23 cellular contexts compared by ENCODE assay signal in the genomic region with DNA sequence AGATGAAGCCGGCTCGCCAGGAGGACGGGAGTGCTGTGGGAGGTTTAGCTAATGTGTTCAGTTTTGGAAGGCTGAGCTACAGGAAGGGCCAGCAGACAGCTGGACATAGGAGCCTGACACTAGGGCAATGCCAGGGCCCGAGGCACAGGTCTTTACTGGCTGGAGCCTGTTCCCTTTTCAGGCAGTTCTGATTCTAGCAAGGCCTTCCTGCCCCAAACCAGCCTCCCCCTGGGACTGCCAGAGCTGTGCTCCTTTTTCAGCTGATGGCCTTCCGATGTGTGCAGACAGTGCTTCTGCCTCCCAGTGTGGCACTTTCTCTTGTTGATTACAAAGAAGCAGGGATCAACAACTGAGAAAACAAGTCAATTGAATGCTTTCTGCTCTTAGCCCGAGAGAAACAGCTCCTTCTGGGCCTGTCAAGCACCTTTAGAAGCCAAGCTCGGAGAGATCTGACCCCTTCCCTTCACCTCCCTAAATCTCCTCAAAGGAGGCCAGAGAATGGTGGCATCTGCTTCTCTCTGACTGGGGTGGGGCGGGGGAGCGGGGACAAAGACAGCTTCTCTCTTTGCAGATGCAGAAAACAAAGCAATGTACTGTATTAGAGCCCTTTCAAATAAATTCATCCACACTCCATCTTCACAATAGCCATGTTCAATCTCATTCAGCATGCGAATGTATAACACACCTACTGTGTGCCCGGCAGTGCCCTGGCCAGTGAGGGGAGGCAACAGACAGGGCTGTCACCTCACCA.
A peak's percentile ranks its signal among the peaks of the same experiment; 100 is the strongest.
DNase-seq lines count a peak whose midpoint lies in the region; ATAC-seq and TF ChIP-seq lines count a peak whose summit lies in the region.
"Had no signal": no experiment of that assay in that cellular context is flagged by ENCODE, and none has a peak within 500 bp of the region (broad histone marks: within the 10 kb centered on the region; RNA-seq: fewer than 3 reads in every experiment).

No MANE protein-coding gene starts in this region.

- H3K27me3 ChIP-seq in uterus, result no peaks in the 10 kb centered on the region
- H3K27me3 ChIP-seq: breast epithelium, gastrocnemius medialis, testis had no signal

- no peaks in the 10 kb centered on the region for H3K36me3 Mint-ChIP-seq in activated naive CD8-positive, alpha-beta T cell treated with anti-CD3 and anti-CD28 coated beads, Interleukin-2, amount 50 U/mL, for 24 hours (ENCODE audit: low read depth)
- H3K36me3 Mint-ChIP-seq: activated CD4-positive, alpha-beta memory T cell treated with anti-CD3 and anti-CD28 coated beads for 36 hours; activated naive CD4-positive, alpha-beta T cell treated with anti-CD3 and anti-CD28 coated beads, Interleukin-2, amount 10 ng/mL, durations not matched to agents 7 days and 5 days; immature natural killer cell; stimulated activated memory B cell treated with anti-CD40 and anti-IgM and Interleukin-4, amounts not matched to agents 10 μg/mL and 1 μg/mL and 100 μg/mL, for 72 hours had no signal

- H3K27ac ChIP-seq in caudate nucleus (ENCODE audit: low read depth, low read length) (peak overlapping the region; percentile 77), substantia nigra (ENCODE audit: low read depth, low read length, poor library complexity, severe bottlenecking) (peak overlapping the region; percentile 75), uterus (no peak overlapping the region)
- H3K27ac ChIP-seq: breast epithelium, C4-2B, gastrocnemius medialis, KMS-11, testis had no signal

- H3K4me1 Mint-ChIP-seq in activated naive CD8-positive, alpha-beta T cell treated with anti-CD3 and anti-CD28 coated beads, Interleukin-2, amount 50 U/mL, for 24 hours, result peaks cover 32% of the 10 kb centered on the region

- peak; percentile 43 for DNase-seq in COLO829 (ENCODE audit: low spot score)
- peak in 50 of 61 donors; percentile 14 to 83 (median 54) for DNase-seq in caudate nucleus (lab: John Stamatoyannopoulos, UW)
- DNase-seq in midbrain (lab: John Stamatoyannopoulos, UW), result peak; percentile 59
- peak in 47 of 49 donors; percentile 10 to 88 (median 56) for DNase-seq in substantia nigra (lab: John Stamatoyannopoulos, UW)
- DNase-seq in activated naive CD8-positive, alpha-beta T cell treated with anti-CD3 and anti-CD28 coated beads, Interleukin-2, amount 50 U/mL, for 24 hours, result no peak
- no peak for DNase-seq in uterus
- DNase-seq: activated CD4-positive, alpha-beta memory T cell treated with anti-CD3 and anti-CD28 coated beads for 36 hours; activated CD4-positive, alpha-beta T cell treated with anti-CD3 and anti-CD28 coated beads for 1 hour; activated naive CD4-positive, alpha-beta T cell treated with anti-CD3 and anti-CD28 coated beads, Interleukin-2, amount 10 ng/mL, durations not matched to agents 7 days and 5 days; Calu3; DMS79; gastrocnemius medialis; immature natural killer cell; mammary epithelial cell; NCI-H2029; Right ventricle myocardium superior; testis had no signal

- H3K27me3 Mint-ChIP-seq in activated naive CD8-positive, alpha-beta T cell treated with anti-CD3 and anti-CD28 coated beads, Interleukin-2, amount 50 U/mL, for 24 hours, result no peaks in the 10 kb centered on the region
- H3K27me3 Mint-ChIP-seq: activated CD4-positive, alpha-beta memory T cell treated with anti-CD3 and anti-CD28 coated beads for 36 hours; stimulated activated memory B cell treated with anti-CD40 and anti-IgM and Interleukin-4, amounts not matched to agents 10 μg/mL and 1 μg/mL and 100 μg/mL, for 72 hours had no signal

- H3K36me3 ChIP-seq in uterus, result no peaks in the 10 kb centered on the region
- H3K36me3 ChIP-seq: breast epithelium, gastrocnemius medialis, HAP-1 had no signal

- no peak overlapping the region for H3K4me3 ChIP-seq in uterus
- H3K4me3 ChIP-seq: breast epithelium, gastrocnemius medialis, HAP-1, testis had no signal

- TF ChIP-seq POLR2A in uterus (IDR thresholded peaks at IDR 0.05), result no peak

- intact Hi-C loops in uterus (cut with DNase I; ENCODE audit: low total_unique reads), result loop anchor here (10.0 kb wide), 1 partner anchor 254 kb away; no protein-coding TSS in a partner anchor

- H3K9me3 ChIP-seq in uterus, result no peaks in the 10 kb centered on the region
- H3K9me3 ChIP-seq: breast epithelium, gastrocnemius medialis, HAP-1, testis had no signal

- peaks cover 0 to 3% of the 10 kb centered on the region in 2 donors for H3K4me1 ChIP-seq in uterus
- H3K4me1 ChIP-seq: breast epithelium, HAP-1 had no signal

- no peak for ATAC-seq in HG03139 (IDR thresholded peaks at IDR 0.05; ENCODE audit: unreplicated experiment)
- ATAC-seq in activated naive CD8-positive, alpha-beta T cell treated with anti-CD3 and anti-CD28 coated beads, Interleukin-2, amount 50 U/mL, for 24 hours, result no peak
- ATAC-seq: gastrocnemius medialis; stimulated activated memory B cell treated with anti-CD40 and anti-IgM and Interleukin-4, amounts not matched to agents 10 μg/mL and 1 μg/mL and 100 μg/mL, for 72 hours had no signal

- H3K4me3 Mint-ChIP-seq in activated naive CD8-positive, alpha-beta T cell treated with anti-CD3 and anti-CD28 coated beads, Interleukin-2, amount 50 U/mL, for 24 hours, result no peak overlapping the region
- H3K4me3 Mint-ChIP-seq: activated CD4-positive, alpha-beta memory T cell treated with anti-CD3 and anti-CD28 coated beads for 36 hours; activated naive CD4-positive, alpha-beta T cell treated with anti-CD3 and anti-CD28 coated beads, Interleukin-2, amount 10 ng/mL, durations not matched to agents 7 days and 5 days; immature natural killer cell; stimulated activated memory B cell treated with anti-CD40 and anti-IgM and Interleukin-4, amounts not matched to agents 10 μg/mL and 1 μg/mL and 100 μg/mL, for 72 hours had no signal

- no peak for TF ChIP-seq CTCF in uterus (IDR thresholded peaks at IDR 0.05)

- H3K9me3 Mint-ChIP-seq in activated naive CD8-positive, alpha-beta T cell treated with anti-CD3 and anti-CD28 coated beads, Interleukin-2, amount 50 U/mL, for 24 hours, result no peaks in the 10 kb centered on the region
- H3K9me3 Mint-ChIP-seq: activated CD4-positive, alpha-beta memory T cell treated with anti-CD3 and anti-CD28 coated beads for 36 hours; activated naive CD4-positive, alpha-beta T cell treated with anti-CD3 and anti-CD28 coated beads, Interleukin-2, amount 10 ng/mL, durations not matched to agents 7 days and 5 days; immature natural killer cell; stimulated activated memory B cell treated with anti-CD40 and anti-IgM and Interleukin-4, amounts not matched to agents 10 μg/mL and 1 μg/mL and 100 μg/mL, for 72 hours had no signal

- no peak overlapping the region for H3K27ac Mint-ChIP-seq in activated naive CD8-positive, alpha-beta T cell treated with anti-CD3 and anti-CD28 coated beads, Interleukin-2, amount 50 U/mL, for 24 hours
- H3K27ac Mint-ChIP-seq: activated CD4-positive, alpha-beta memory T cell treated with anti-CD3 and anti-CD28 coated beads for 36 hours; activated naive CD4-positive, alpha-beta T cell treated with anti-CD3 and anti-CD28 coated beads, Interleukin-2, amount 10 ng/mL, durations not matched to agents 7 days and 5 days; immature natural killer cell; stimulated activated memory B cell treated with anti-CD40 and anti-IgM and Interleukin-4, amounts not matched to agents 10 μg/mL and 1 μg/mL and 100 μg/mL, for 72 hours had no signal

Comparison
In these comparisons a context has a peak if more than half of its experiments do, and no peak if none do; other contexts are left out.
1. DNase-seq: peak in COLO829 (single experiment), caudate nucleus (50 of 61), midbrain (single experiment) and substantia nigra (47 of 49); none in activated naive CD8-positive, alpha-beta T cell treated with anti-CD3 and anti-CD28 coated beads, Interleukin-2, amount 50 U/mL, for 24 hours (single experiment) and uterus (0 of 2).
2. H3K27ac ChIP-seq: peak in caudate nucleus (single experiment) and substantia nigra (single experiment); none in uterus (0 of 2).